8 cellular contexts compared by ENCODE assay signal in the genomic region with DNA sequence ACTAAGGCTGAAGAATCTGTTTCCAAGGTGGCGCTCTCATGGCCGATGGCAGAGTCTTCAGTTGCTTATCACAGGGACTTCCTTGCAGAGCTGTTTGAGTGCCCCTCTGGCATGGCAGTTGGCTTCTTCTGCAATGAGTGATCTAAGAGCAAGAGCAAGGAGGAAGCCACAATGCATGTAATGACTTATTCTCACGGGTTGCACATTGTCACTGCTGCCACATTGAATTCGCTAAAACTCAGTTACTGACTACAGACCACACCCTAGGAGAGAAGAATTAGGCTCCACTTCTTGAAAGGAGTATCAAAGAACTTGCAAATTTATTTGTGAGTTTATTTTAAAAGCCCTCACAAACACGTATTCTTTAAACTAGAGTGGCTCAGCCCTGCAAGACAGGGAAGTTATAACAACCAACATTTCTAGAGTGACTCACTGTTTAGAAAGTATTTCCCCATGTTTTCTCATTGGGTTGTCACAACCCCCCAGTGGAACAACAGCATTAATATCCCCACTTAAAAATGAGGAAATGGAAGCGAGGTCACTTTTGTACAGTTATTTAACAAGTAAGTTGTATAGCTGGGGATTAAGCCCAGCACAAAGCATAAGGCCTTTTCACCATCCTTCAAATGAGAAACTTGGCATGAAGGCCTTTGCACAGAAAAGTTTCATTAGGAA. TPM values are rescaled to one million over a fixed set of nuclear protein-coding genes. Genes with fewer than 3 reads are reported as not detected.
DNase-seq lines count a peak whose midpoint lies in the region; ATAC-seq, FAIRE-seq and TF ChIP-seq lines count a peak whose summit lies in the region.

No MANE protein-coding gene starts in this region.

- CTCF ChIA-PET in RWPE1 (lab: Yijun Ruan, JAX), result no interaction called here
- CTCF ChIA-PET in CD8-positive, alpha-beta T cell (lab: Charles Lee), result interaction anchor here (1.6 kb wide), 1 partner anchor 37 kb away, joined by 4 read pairs; no protein-coding TSS in a partner anchor

- FAIRE-seq in small intestine (lab: Jason Lieb, UNC), result no peak

- no peak overlapping the region for H3K27ac Mint-ChIP-seq in type B pancreatic cell
- no peak overlapping the region for H3K27ac Mint-ChIP-seq in CD8-positive, alpha-beta T cell

- H3K36me3 Mint-ChIP-seq in type B pancreatic cell, result no peaks in the 10 kb centered on the region
- no peaks in the 10 kb centered on the region for H3K36me3 Mint-ChIP-seq in CD8-positive, alpha-beta T cell

- H3K4me3 ChIP-seq in fibroblast of villous mesenchyme (ENCODE audit: low read depth, low read length) (no peak overlapping the region), small intestine (ENCODE audit: low read depth in 1 of 2, low read length in 2 of 2) (no peak overlapping the region)
- no peak overlapping the region for H3K4me3 ChIP-seq in CD8-positive, alpha-beta T cell (ENCODE audit: low read depth, low read length)

- H3K4me3 Mint-ChIP-seq in type B pancreatic cell, result no peak overlapping the region
- H3K4me3 Mint-ChIP-seq in CD8-positive, alpha-beta T cell, result no peak overlapping the region

- POLR2A ChIA-PET in RWPE1 (lab: Yijun Ruan, JAX; ENCODE audit: low non-redundant PET), result interaction anchor here (0.6 kb wide), 1 partner anchor 31 kb away, joined by 3 read pairs; no protein-coding TSS in a partner anchor
- POLR2A ChIA-PET in CD8-positive, alpha-beta T cell (lab: Charles Lee), result no interaction called here

- no peaks in the 10 kb centered on the region for H3K9me3 ChIP-seq in CD8-positive, alpha-beta T cell (ENCODE audit: low read length)
- H3K9me3 ChIP-seq in small intestine (ENCODE audit: control insufficient read depth, low read depth), result no peaks in the 10 kb centered on the region

- H3K27me3 ChIP-seq in CD8-positive, alpha-beta T cell (ENCODE audit: insufficient read depth, low read length), result no peaks in the 10 kb centered on the region
- no peaks in the 10 kb centered on the region for H3K27me3 ChIP-seq in small intestine (ENCODE audit: control insufficient read depth in 2 of 2, insufficient read depth in 2 of 2, low read length in 2 of 2)

- intact Hi-C loops in CD8-positive, alpha-beta T cell (cut with DNase I, micrococcal nuclease), result no loop called here

- ATAC-seq in GM18517 (IDR thresholded peaks at IDR 0.05; ENCODE audit: unreplicated experiment), result peak; percentile 77
- peak; percentile 85 for ATAC-seq in HG02884 (IDR thresholded peaks at IDR 0.05; ENCODE audit: unreplicated experiment)
- no peak for ATAC-seq in CD8-positive, alpha-beta T cell

- no peaks in the 10 kb centered on the region for H3K36me3 ChIP-seq in CD8-positive, alpha-beta T cell (ENCODE audit: insufficient read depth, low read length)
- no peaks in the 10 kb centered on the region for H3K36me3 ChIP-seq in small intestine (ENCODE audit: control insufficient read depth in 2 of 2, insufficient read depth in 2 of 2, low read length in 2 of 2)

- no peaks in the 10 kb centered on the region for H3K4me1 ChIP-seq in CD8-positive, alpha-beta T cell (ENCODE audit: insufficient read depth, low read length)
- no peaks in the 10 kb centered on the region for H3K4me1 ChIP-seq in small intestine (ENCODE audit: control insufficient read depth in 2 of 2, insufficient read depth in 1 of 2, low read depth in 1 of 2, low read length in 1 of 2)

- H3K27me3 Mint-ChIP-seq in type B pancreatic cell, result no peaks in the 10 kb centered on the region
- no peaks in the 10 kb centered on the region for H3K27me3 Mint-ChIP-seq in CD8-positive, alpha-beta T cell (ENCODE audit: low read depth)

- peak; percentile 29 for DNase-seq in A172 (ENCODE audit: low spot score)
- peak; percentile 35 for DNase-seq in RWPE1 (ENCODE audit: low spot score)
- peak; percentile 53 for DNase-seq in fibroblast of villous mesenchyme (ENCODE audit: low read depth)
- DNase-seq in type B pancreatic cell (ENCODE audit: extremely low spot score, unreplicated experiment), result no peak
- no peak for DNase-seq in CD8-positive, alpha-beta T cell
- DNase-seq in small intestine, result no peak

- 56 to 79% (median 60%) methylated on average over 6 of the region's 6 CpGs for WGBS in small intestine, 3 donors

- H3K9me3 Mint-ChIP-seq in type B pancreatic cell, result no peaks in the 10 kb centered on the region
- H3K9me3 Mint-ChIP-seq in CD8-positive, alpha-beta T cell, result no peaks in the 10 kb centered on the region

- H3K27ac ChIP-seq in RWPE1 (no peak overlapping the region), small intestine (ENCODE audit: low read depth in 1 of 2, low read length in 1 of 2) (peak overlapping the region in 1 of 2 donors; percentile 25)
- no peak overlapping the region for H3K27ac ChIP-seq in CD8-positive, alpha-beta T cell (ENCODE audit: low read depth, low read length)

- TF ChIP-seq CTCF in RWPE1 (conservative IDR thresholded peaks at IDR 0.05; ENCODE audit: low read depth) (no peak), fibroblast of villous mesenchyme (IDR thresholded peaks at IDR 0.05; ENCODE audit: insufficient read depth, low read depth, low read length) (no peak), type B pancreatic cell (conservative IDR thresholded peaks at IDR 0.05) (no peak)
- TF ChIP-seq CTCF in CD8-positive, alpha-beta T cell (IDR thresholded peaks at IDR 0.05), result no peak

- peaks cover 3% of the 10 kb centered on the region for H3K4me1 Mint-ChIP-seq in type B pancreatic cell (ENCODE audit: unreplicated experiment)
- H3K4me1 Mint-ChIP-seq in CD8-positive, alpha-beta T cell (ENCODE audit: low read depth), result peaks cover 4% of the 10 kb centered on the region

RNA-seq across cellular contexts. Expression of a gene that starts 32.4 kb away (rescaled TPM):
- total RNA-seq in A172 (2014; rRNA removed; shearing (Covaris generic)), result 31.1 and 41.3 TPM in 2 replicates
- total RNA-seq in fibroblast of villous mesenchyme, result 57.3 and 58.7 TPM in 2 replicates
- total RNA-seq in type B pancreatic cell (ENCODE audit: low replicate concordance), result 61.5 and 95.4 TPM in 2 replicates
- 10 to 100 TPM; 73.7 to 76.7 TPM for total RNA-seq in CD8-positive, alpha-beta T cell
- polyA plus RNA-seq in small intestine, result 10 to 100 TPM; 13.0 to 20.8 (median 14.8) TPM

Comparison
In these comparisons a context has a peak if more than half of its experiments do, and no peak if none do; other contexts are left out.
1. DNase-seq: peak in A172 (single experiment), RWPE1 (single experiment) and fibroblast of villous mesenchyme (single experiment); none in type B pancreatic cell (single experiment), CD8-positive, alpha-beta T cell (0 of 7) and small intestine (single experiment).